In genomic region chr1:165845992-165846748, GRCh38 we compare ENCODE assay signal across 19 cellular contexts. TPM values are rescaled to one million over a fixed set of nuclear protein-coding genes. Genes with fewer than 3 reads are reported as not detected.
DNase-seq lines count a peak whose midpoint lies in the region; ATAC-seq and TF ChIP-seq lines count a peak whose summit lies in the region.
"Had no signal": no experiment of that assay in that cellular context is flagged by ENCODE, and none has a peak within 500 bp of the region (broad histone marks: within the 10 kb centered on the region; RNA-seq: fewer than 3 reads in every experiment).

No MANE protein-coding gene starts in this region.

- no peak for DNase-seq in stimulated activated naive CD8-positive, alpha-beta T cell treated with anti-CD3 and anti-CD28 coated beads, Interleukin-15, amount 100 ng/mL, for 72 hours
- no peak for DNase-seq in stimulated activated naive CD8-positive, alpha-beta T cell treated with anti-CD3 and anti-CD28 coated beads, Interleukin-15, Interleukin-2, amounts not matched to agents 100 U/mL and 50 U/mL, for 24 hours
- peak; percentile 73 for DNase-seq in Jurkat, Clone E6-1 (ENCODE audit: low read depth, low spot score)
- no peak for DNase-seq in type B pancreatic cell (ENCODE audit: extremely low spot score, unreplicated experiment)
- no peak for DNase-seq in osteoblast (ENCODE audit: insufficient read length, low spot score, missing footprints)
- DNase-seq in SIG-M5 treated with dmso at 0.1 percent for 504 hours (lab: John Stamatoyannopoulos, UW; ENCODE audit: unreplicated experiment), result no peak
- DNase-seq: activated CD4-positive, alpha-beta T cell treated with anti-CD3 and anti-CD28 coated beads, Interleukin-2, amount 50 U/mL, for 1 hour; DMS 273 treated with DMSO at 0.1 percent for 48 hours; NCI-H187; NCI-H524 treated with DMSO at 0.1 percent for 48 hours; right lobe of liver; stimulated activated CD4-positive, alpha-beta T cell treated with anti-CD3 and anti-CD28 coated beads, Interleukin-4, amount 100 ng/mL, for 1 hour; upper lobe of left lung had no signal

- H3K4me3 ChIP-seq in Jurkat, Clone E6-1 (ENCODE audit: low read length), result peak overlapping the region; percentile 27
- H3K4me3 ChIP-seq in osteoblast (ENCODE audit: insufficient read depth, low read length), result no peak overlapping the region
- H3K4me3 ChIP-seq: GM23338, lung, right lobe of liver, upper lobe of left lung had no signal

- H3K4me1 Mint-ChIP-seq in stimulated activated naive CD8-positive, alpha-beta T cell treated with anti-CD3 and anti-CD28 coated beads, Interleukin-15, amount 100 ng/mL, for 72 hours, result peaks cover 61% of the 10 kb centered on the region
- H3K4me1 Mint-ChIP-seq in type B pancreatic cell (ENCODE audit: unreplicated experiment), result peaks cover 40% of the 10 kb centered on the region

- H3K36me3 Mint-ChIP-seq in type B pancreatic cell, result peaks cover 10% of the 10 kb centered on the region

- ATAC-seq in stimulated activated naive CD8-positive, alpha-beta T cell treated with anti-CD3 and anti-CD28 coated beads, Interleukin-15, amount 100 ng/mL, for 72 hours, result peak; percentile 31
- ATAC-seq in stimulated activated naive CD8-positive, alpha-beta T cell treated with anti-CD3 and anti-CD28 coated beads, Interleukin-15, Interleukin-2, amounts not matched to agents 100 U/mL and 50 U/mL, for 24 hours, result no peak
- ATAC-seq in HG02588 (IDR thresholded peaks at IDR 0.05; ENCODE audit: unreplicated experiment) (peak; percentile 40), HG03097 (IDR thresholded peaks at IDR 0.05; ENCODE audit: low FRiP score, unreplicated experiment) (no peak)
- ATAC-seq: GM23338, right lobe of liver had no signal

- no peaks in the 10 kb centered on the region for H3K36me3 ChIP-seq in osteoblast (ENCODE audit: insufficient read depth, low read length)
- H3K36me3 ChIP-seq: right lobe of liver, upper lobe of left lung had no signal

- H2AFZ ChIP-seq in osteoblast (ENCODE audit: low read length), result no peak overlapping the region
- H2AFZ ChIP-seq: GM23338 had no signal

- peaks cover 96% of the 10 kb centered on the region for H3K79me2 ChIP-seq in osteoblast (ENCODE audit: insufficient read depth, low read length)

- H3K4me1 ChIP-seq in osteoblast (ENCODE audit: insufficient read depth, low read length), result peaks cover 25% of the 10 kb centered on the region

- TF ChIP-seq CTCF in type B pancreatic cell (conservative IDR thresholded peaks at IDR 0.05) (no peak), osteoblast (IDR thresholded peaks at IDR 0.05; ENCODE audit: extremely low read depth, low read depth, low read length) (no peak)

- no peaks in the 10 kb centered on the region for H3K27me3 ChIP-seq in osteoblast (ENCODE audit: insufficient read depth, low read length)
- H3K27me3 ChIP-seq: right lobe of liver, upper lobe of left lung had no signal

- H3K9me3 Mint-ChIP-seq in stimulated activated naive CD8-positive, alpha-beta T cell treated with anti-CD3 and anti-CD28 coated beads, Interleukin-15, amount 100 ng/mL, for 72 hours, result no peaks in the 10 kb centered on the region
- H3K9me3 Mint-ChIP-seq in type B pancreatic cell, result no peaks in the 10 kb centered on the region
- H3K9me3 Mint-ChIP-seq: GM23338; T-helper 1 cell treated with Interleukin-12 subunit alpha and Interleukin-12 subunit beta and Interleukin-4 antibody, amounts not matched to agents 30 μg/mL and 1 μg/mL, for 36 hours had no signal

- H3K4me3 Mint-ChIP-seq in stimulated activated naive CD8-positive, alpha-beta T cell treated with anti-CD3 and anti-CD28 coated beads, Interleukin-15, amount 100 ng/mL, for 72 hours, result no peak overlapping the region
- no peak overlapping the region for H3K4me3 Mint-ChIP-seq in type B pancreatic cell
- H3K4me3 Mint-ChIP-seq: brain; GM23338; T-helper 1 cell treated with Interleukin-12 subunit alpha and Interleukin-12 subunit beta and Interleukin-4 antibody, amounts not matched to agents 30 μg/mL and 1 μg/mL, for 36 hours had no signal

- H4K20me1 ChIP-seq in osteoblast (ENCODE audit: insufficient read depth, low read length), result peaks cover 27% of the 10 kb centered on the region

- no peak overlapping the region for H3K27ac Mint-ChIP-seq in stimulated activated naive CD8-positive, alpha-beta T cell treated with anti-CD3 and anti-CD28 coated beads, Interleukin-15, amount 100 ng/mL, for 72 hours
- H3K27ac Mint-ChIP-seq in type B pancreatic cell, result peak overlapping the region; percentile 37
- H3K27ac Mint-ChIP-seq: brain; GM23338; T-helper 1 cell treated with Interleukin-12 subunit alpha and Interleukin-12 subunit beta and Interleukin-4 antibody, amounts not matched to agents 30 μg/mL and 1 μg/mL, for 36 hours had no signal

- H3K27me3 Mint-ChIP-seq in stimulated activated naive CD8-positive, alpha-beta T cell treated with anti-CD3 and anti-CD28 coated beads, Interleukin-15, amount 100 ng/mL, for 72 hours, result no peaks in the 10 kb centered on the region
- H3K27me3 Mint-ChIP-seq in type B pancreatic cell, result no peaks in the 10 kb centered on the region
- H3K27me3 Mint-ChIP-seq: brain had no signal

- no peak overlapping the region for H3K4me2 ChIP-seq in osteoblast (ENCODE audit: insufficient read depth, low read length)
- H3K4me2 ChIP-seq: GM23338 had no signal

- no peaks in the 10 kb centered on the region for H3K9me3 ChIP-seq in osteoblast (ENCODE audit: low read depth, low read length)
- H3K9me3 ChIP-seq: right lobe of liver, upper lobe of left lung had no signal

- no peak overlapping the region for H3K27ac ChIP-seq in osteoblast (ENCODE audit: low read depth, low read length)
- H3K27ac ChIP-seq: right lobe of liver, upper lobe of left lung had no signal

RNA-seq across cellular contexts. Expression of gene UCK2, which starts 18.8 kb away (rescaled TPM):
- polyA plus RNA-seq in Jurkat, Clone E6-1 (2012; ENCODE audit: insufficient read depth, insufficient read length), result 101 TPM
- total RNA-seq in type B pancreatic cell (ENCODE audit: low replicate concordance), result 34.9 and 59.3 TPM in 2 replicates
- 63.9 and 74.2 TPM in 2 replicates for total RNA-seq in osteoblast

Comparison
In these comparisons a context has a peak if more than half of its experiments do, and no peak if none do; other contexts are left out.
1. ATAC-seq: peak in stimulated activated naive CD8-positive, alpha-beta T cell treated with anti-CD3 and anti-CD28 coated beads, Interleukin-15, amount 100 ng/mL, for 72 hours (single experiment) and HG02588 (single experiment); none in stimulated activated naive CD8-positive, alpha-beta T cell treated with anti-CD3 and anti-CD28 coated beads, Interleukin-15, Interleukin-2, amounts not matched to agents 100 U/mL and 50 U/mL, for 24 hours (single experiment) and HG03097 (single experiment).